1 cellular context compared by ENCODE assay signal in genomic region chr16:85718682-85719081, GRCh38.
TF ChIP-seq lines count a peak whose summit lies in the region.

No MANE protein-coding gene starts in this region.

TF ChIP-seq in SK-N-SH, 30 proteins besides CTCF, POLR2A, EP300 and RAD21 (continued from another document):
- TF ChIP-seq, protein P1, sequence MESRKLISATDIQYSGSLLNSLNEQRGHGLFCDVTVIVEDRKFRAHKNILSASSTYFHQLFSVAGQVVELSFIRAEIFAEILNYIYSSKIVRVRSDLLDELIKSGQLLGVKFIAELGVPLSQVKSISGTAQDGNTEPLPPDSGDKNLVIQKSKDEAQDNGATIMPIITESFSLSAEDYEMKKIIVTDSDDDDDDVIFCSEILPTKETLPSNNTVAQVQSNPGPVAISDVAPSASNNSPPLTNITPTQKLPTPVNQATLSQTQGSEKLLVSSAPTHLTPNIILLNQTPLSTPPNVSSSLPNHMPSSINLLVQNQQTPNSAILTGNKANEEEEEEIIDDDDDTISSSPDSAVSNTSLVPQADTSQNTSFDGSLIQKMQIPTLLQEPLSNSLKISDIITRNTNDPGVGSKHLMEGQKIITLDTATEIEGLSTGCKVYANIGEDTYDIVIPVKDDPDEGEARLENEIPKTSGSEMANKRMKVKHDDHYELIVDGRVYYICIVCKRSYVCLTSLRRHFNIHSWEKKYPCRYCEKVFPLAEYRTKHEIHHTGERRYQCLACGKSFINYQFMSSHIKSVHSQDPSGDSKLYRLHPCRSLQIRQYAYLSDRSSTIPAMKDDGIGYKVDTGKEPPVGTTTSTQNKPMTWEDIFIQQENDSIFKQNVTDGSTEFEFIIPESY (IDR thresholded peaks at IDR 0.05; ENCODE audit: borderline replicate concordance, low read depth): no peak
- TF ChIP-seq FOSL2 (IDR thresholded peaks at IDR 0.05; ENCODE audit: borderline replicate concordance, low read depth) (no peak), POLR2AphosphoS5 (IDR thresholded peaks at IDR 0.05; ENCODE audit: low read depth, low read length) (no peak)
- TF ChIP-seq, protein P2, sequence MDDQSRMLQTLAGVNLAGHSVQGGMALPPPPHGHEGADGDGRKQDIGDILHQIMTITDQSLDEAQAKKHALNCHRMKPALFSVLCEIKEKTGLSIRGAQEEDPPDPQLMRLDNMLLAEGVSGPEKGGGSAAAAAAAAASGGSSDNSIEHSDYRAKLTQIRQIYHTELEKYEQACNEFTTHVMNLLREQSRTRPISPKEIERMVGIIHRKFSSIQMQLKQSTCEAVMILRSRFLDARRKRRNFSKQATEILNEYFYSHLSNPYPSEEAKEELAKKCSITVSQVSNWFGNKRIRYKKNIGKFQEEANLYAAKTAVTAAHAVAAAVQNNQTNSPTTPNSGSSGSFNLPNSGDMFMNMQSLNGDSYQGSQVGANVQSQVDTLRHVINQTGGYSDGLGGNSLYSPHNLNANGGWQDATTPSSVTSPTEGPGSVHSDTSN (IDR thresholded peaks at IDR 0.05): no peak
